ENCODE assay signal across 1 cellular context in the genomic region with DNA sequence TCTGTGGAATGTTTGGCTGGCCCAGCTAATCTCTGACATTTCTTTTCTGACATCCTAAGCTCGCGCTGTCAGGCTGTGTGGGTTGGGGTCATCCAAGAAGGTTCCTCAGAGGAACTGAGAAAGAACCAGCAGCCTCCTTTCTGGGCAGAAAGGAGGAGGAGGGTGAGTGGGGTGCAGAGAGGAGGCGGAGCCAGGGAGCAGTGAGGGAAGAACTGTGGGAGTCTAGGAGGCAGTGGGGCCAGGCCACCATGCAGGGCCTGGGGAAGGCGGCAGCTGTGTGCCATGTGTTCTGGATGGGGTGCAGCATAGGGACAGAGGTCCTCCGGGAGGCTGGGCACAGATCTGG.
TF ChIP-seq lines count a peak whose summit lies in the region.

No MANE protein-coding gene starts in this region.

TF ChIP-seq in HEK293T, 16 proteins besides CTCF, POLR2A, EP300 and RAD21 (continued from another document):
- TF ChIP-seq FOXM1 (IDR thresholded peaks at IDR 0.05; ENCODE audit: borderline replicate concordance): no peak
- no peak for TF ChIP-seq NFRKB (IDR thresholded peaks at IDR 0.05)
- no peak for TF ChIP-seq SP1 (IDR thresholded peaks at IDR 0.05)
- no peak for TF ChIP-seq ZNF384 (IDR thresholded peaks at IDR 0.05)
- no peak for TF ChIP-seq FOXK2 (IDR thresholded peaks at IDR 0.05)
